In genomic region chr4:26753187-26753586, GRCh38 we compare ENCODE assay signal across 26 cellular contexts.
A peak's percentile ranks its signal among the peaks of the same experiment; 100 is the strongest.
DNase-seq lines count a peak whose midpoint lies in the region; ATAC-seq and TF ChIP-seq lines count a peak whose summit lies in the region.
"Had no signal": no experiment of that assay in that cellular context is flagged by ENCODE, and none has a peak within 500 bp of the region (broad histone marks: within the 10 kb centered on the region; RNA-seq: fewer than 3 reads in every experiment).

No MANE protein-coding gene starts in this region.

- peaks cover 2% of the 10 kb centered on the region for H3K36me3 ChIP-seq in fibroblast of lung (ENCODE audit: control insufficient read depth, insufficient read depth, low read length)
- no peaks in the 10 kb centered on the region for H3K36me3 ChIP-seq in psoas muscle (ENCODE audit: insufficient read depth in 1 of 2, low read depth in 1 of 2)

- H3K4me3 ChIP-seq in fibroblast of lung (replicated peaks in 1 of 4; ENCODE audit: control extremely low read depth in 1 of 4, insufficient read depth in 1 of 4, low read depth in 3 of 4, low read length in 4 of 4), result no peak overlapping the region
- no peak overlapping the region for H3K4me3 ChIP-seq in psoas muscle
- H3K4me3 ChIP-seq: A549, GM12878, K562 had no signal

- no peak for TF ChIP-seq CTCF in fibroblast of lung (conservative IDR thresholded peaks at IDR 0.05 in 1 of 2, IDR thresholded peaks at IDR 0.05 in 1 of 2; ENCODE audit: low read depth in 1 of 2, low read length in 2 of 2)
- TF ChIP-seq CTCF in psoas muscle (IDR thresholded peaks at IDR 0.05), result no peak

- intact Hi-C loops in left ventricle myocardium superior (cut with micrococcal nuclease), result no loop called here
- intact Hi-C loops in cardiac septum (cut with DNase I), result no loop called here
- intact Hi-C loops in psoas muscle (cut with DNase I), result loop anchor here (5.0 kb wide), 1 partner anchor 104 kb away; no protein-coding TSS in a partner anchor

- peak overlapping the region; percentile 42 for H3K4me2 ChIP-seq in fibroblast of lung (ENCODE audit: extremely low read depth, insufficient read depth, low read length)
- H3K4me2 ChIP-seq: A549 had no signal

- H3K9me3 ChIP-seq in fibroblast of lung (ENCODE audit: control insufficient read depth, insufficient read depth, low read depth, low read length) (no peaks in the 10 kb centered on the region), psoas muscle (no peaks in the 10 kb centered on the region)
- H3K9me3 ChIP-seq: A549 had no signal

- 30 to 49% (median 32%) methylated on average over 2 of the region's 2 CpGs for WGBS in psoas muscle, 3 donors

- H3K79me2 ChIP-seq in fibroblast of lung (ENCODE audit: control insufficient read depth, insufficient read depth, low read length), result no peaks in the 10 kb centered on the region

- peak overlapping the region; percentile 18 for H3K27ac ChIP-seq in fibroblast of lung (ENCODE audit: insufficient read depth, low read length)
- peak overlapping the region; percentile 76 for H3K27ac ChIP-seq in psoas muscle
- H3K27ac ChIP-seq: A549 had no signal

- H3K9ac ChIP-seq in fibroblast of lung (ENCODE audit: insufficient read depth, low read length), result no peak overlapping the region

- no peak overlapping the region for H2AFZ ChIP-seq in fibroblast of lung (ENCODE audit: low read length)

- ATAC-seq in left ventricle myocardium superior (peak; percentile 59), psoas muscle (peak in 3 of 4 donors; percentile 48 to 65 (median 62)), HG02610 (IDR thresholded peaks at IDR 0.05; ENCODE audit: unreplicated experiment) (no peak)
- ATAC-seq: A549, GM12878, HCT116, HepG2, K562 had no signal

- H4K20me1 ChIP-seq in fibroblast of lung (ENCODE audit: control insufficient read depth, extremely low read depth, insufficient read depth, low read length), result no peaks in the 10 kb centered on the region

- DNase-seq in left ventricle myocardium superior (no peak), cardiac septum (ENCODE audit: low spot score) (no peak), fibroblast of lung (ENCODE audit: low read depth in 2 of 2) (no peak), psoas muscle (no peak), Ammon's horn (ENCODE audit: low spot score) (no peak), NCI-H446 treated with DMSO at 0.1 percent for 48 hours (lab: John Stamatoyannopoulos, UW) (no peak)
- DNase-seq: AML-193; CD4-positive, alpha-beta memory T cell; COR-L47; DMS79; EL; GDM1; Kasumi-1; MV-4-11; NCI-H1105; NCI-H1436 treated with DMSO at 0.1 percent for 48 hours; NCI-H187 treated with DMSO at 0.1 percent for 48 hours; NCI-H526; NK-92 treated with Interleukin-12 subunit alpha and Interleukin-12 subunit beta, amount 100 ng/mL, for 24 hours; RPMI8226 had no signal

- H3K27me3 ChIP-seq in fibroblast of lung (ENCODE audit: control insufficient read depth, insufficient read depth, low read length) (no peaks in the 10 kb centered on the region), psoas muscle (ENCODE audit: insufficient read depth in 3 of 3, low read length in 2 of 3) (no peaks in the 10 kb centered on the region)

- H3K4me1 ChIP-seq in fibroblast of lung (ENCODE audit: control insufficient read depth, extremely low read depth, insufficient read depth, low read length) (no peaks in the 10 kb centered on the region), psoas muscle (peaks cover 33% of the 10 kb centered on the region)
- H3K4me1 ChIP-seq: A549 had no signal

Comparison
In these comparisons a context has a peak if more than half of its experiments do, and no peak if none do; other contexts are left out.
1. intact Hi-C loops: an anchor here in psoas muscle (5.0 kb wide); none called in left ventricle myocardium superior and cardiac septum.